In the genomic region with DNA sequence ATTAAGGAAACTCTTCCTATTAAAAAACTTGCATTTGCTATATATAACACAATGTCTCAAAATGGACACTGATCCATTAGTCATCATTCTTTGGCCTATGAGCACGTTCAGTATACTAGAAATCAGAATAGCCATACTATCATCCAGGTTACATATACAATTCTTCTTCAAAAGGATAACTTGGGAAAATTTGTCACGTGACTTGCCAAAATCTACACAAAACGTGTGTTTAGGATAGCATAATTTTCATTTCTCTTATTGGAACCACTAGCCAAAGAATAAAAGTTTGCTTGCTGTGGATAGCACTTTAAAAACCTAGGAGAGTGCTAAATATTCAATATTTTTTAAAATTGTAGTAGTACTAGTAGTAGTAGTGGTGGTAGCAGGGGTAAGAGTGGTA, we compare ENCODE assay signal across 34 cellular contexts.
"Had no signal": no experiment of that assay in that cellular context is flagged by ENCODE, and none has a peak within 500 bp of the region (broad histone marks: within the 10 kb centered on the region; RNA-seq: fewer than 3 reads in every experiment).

No MANE protein-coding gene starts in this region.

- H3K9me3 ChIP-seq: MG63 had no signal

- DNase-seq: Karpas-422, Kasumi-1, MG63, MM.1S, MV-4-11, NCI-H1048, NCI-H1092, NCI-H1092 treated with DMSO at 0.1 percent for 48 hours, NCI-H1105, NCI-H1105 treated with DMSO at 0.1 percent for 48 hours, NCI-H1417, NCI-H1417 treated with DMSO at 0.1 percent for 48 hours, NCI-H1436, NCI-H1436 treated with DMSO at 0.1 percent for 48 hours, NCI-H146, NCI-H1694, NCI-H1694 treated with DMSO at 0.1 percent for 48 hours, NCI-H187, NCI-H187 treated with DMSO at 0.1 percent for 48 hours, NCI-H1930, NCI-H2029, NCI-H2029 treated with DMSO at 0.1 percent for 48 hours, NCI-H2081, NCI-H2081 treated with DMSO at 0.1 percent for 48 hours, NCI-H2107, NCI-H2171, NCI-H2171 treated with DMSO at 0.1 percent for 48 hours, NCI-H2227 treated with DMSO at 0.1 percent for 48 hours, NCI-H226, NCI-H345, NCI-H446, NCI-H446 treated with DMSO at 0.1 percent for 48 hours, NCI-H510A, NCI-H510A treated with DMSO at 0.1 percent for 48 hours had no signal

- H3K27me3 ChIP-seq: MG63 had no signal

- H3K36me3 ChIP-seq: MG63 had no signal

- H3K4me3 ChIP-seq: MG63 had no signal
